In the genomic region with DNA sequence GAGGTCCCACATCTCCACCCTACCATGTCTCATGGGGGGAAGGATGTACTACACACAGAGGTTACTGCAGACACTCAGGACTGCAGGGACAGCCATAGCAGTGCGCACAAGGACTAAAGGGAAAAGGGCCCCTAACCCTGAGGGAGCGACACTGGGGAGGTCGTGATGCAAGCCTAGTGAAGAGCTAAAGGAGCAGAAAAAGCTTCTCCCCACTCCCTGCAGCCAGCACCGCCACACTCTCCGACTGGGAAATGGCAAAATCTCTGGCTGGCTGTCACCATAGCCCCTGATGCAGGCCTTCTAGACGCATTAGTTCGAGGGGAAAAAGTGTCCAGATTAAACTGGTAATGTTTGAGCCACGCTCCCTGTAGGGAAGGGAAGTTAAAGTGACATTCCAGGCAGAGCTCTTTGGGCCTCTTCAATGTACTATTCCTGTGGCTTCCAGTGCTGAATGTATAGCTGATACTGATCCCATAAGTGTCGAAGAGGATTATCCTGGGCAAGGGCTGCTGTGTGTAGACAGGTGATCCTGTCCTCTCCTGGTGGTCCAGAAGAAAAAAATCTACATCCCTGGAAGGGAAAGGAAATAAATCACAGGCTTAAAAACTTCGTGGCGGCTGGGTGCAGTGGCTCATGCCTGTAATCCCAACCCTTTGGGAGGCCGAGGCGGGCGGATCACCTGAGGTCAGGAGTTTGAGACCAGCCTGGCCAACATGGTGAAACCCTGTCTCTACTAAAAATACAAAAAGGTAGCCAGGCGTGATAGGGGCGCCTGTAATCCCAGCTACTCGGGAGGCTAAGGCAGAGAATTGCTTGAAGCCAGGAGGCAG, we compare ENCODE assay signal across 1 cellular context.
TF ChIP-seq lines count a peak whose summit lies in the region.

No MANE protein-coding gene starts in this region.

TF ChIP-seq in H1, 55 proteins besides CTCF, POLR2A, EP300 and RAD21:
- no peak for TF ChIP-seq YY1 (IDR thresholded peaks at IDR 0.05; ENCODE audit: low read depth, low read length)
- TF ChIP-seq TEAD4 (IDR thresholded peaks at IDR 0.05; ENCODE audit: low read depth, low read length): 0 out of 2 replicates have a peak, but pooled peaks have one; percentile 47
- TF ChIP-seq RBBP5 (IDR thresholded peaks at IDR 0.05; ENCODE audit: borderline replicate concordance, low read depth, low read length): no peak
- no peak for TF ChIP-seq POLR2AphosphoS5 (IDR thresholded peaks at IDR 0.05; ENCODE audit: low read depth, low read length)
